ENCODE assay signal across 1 cellular context in genomic region chr1:212558665-212559480, GRCh38.
TF ChIP-seq lines count a peak whose summit lies in the region.

No MANE protein-coding gene starts in this region.

TF ChIP-seq in HepG2, 621 proteins besides CTCF, POLR2A, EP300 and RAD21 (continued from another document and continues in another):
- TF ChIP-seq RBFOX2 (IDR thresholded peaks at IDR 0.05; ENCODE audit: low read depth, low read length) (peak; percentile 76), ZNF441 (CRISPR knock-in tag; IDR thresholded peaks at IDR 0.05; ENCODE audit: borderline replicate concordance) (no peak), GLI4 (CRISPR knock-in tag; IDR thresholded peaks at IDR 0.05; ENCODE audit: borderline replicate concordance) (0 out of 2 replicates have a peak, but pooled peaks have one; percentile 53), ZNF674 (CRISPR knock-in tag; IDR thresholded peaks at IDR 0.05; ENCODE audit: low read depth) (no peak), RFX3 (CRISPR knock-in tag; IDR thresholded peaks at IDR 0.05) (no peak), ZNF687 (CRISPR knock-in tag; IDR thresholded peaks at IDR 0.05) (peak; percentile 91), TSC22D2 (CRISPR knock-in tag; IDR thresholded peaks at IDR 0.05; ENCODE audit: borderline replicate concordance) (no peak), HOXD1 (CRISPR knock-in tag; IDR thresholded peaks at IDR 0.05) (no peak), ZNF619 (CRISPR knock-in tag; IDR thresholded peaks at IDR 0.05) (no peak), ARHGAP35 (CRISPR knock-in tag; IDR thresholded peaks at IDR 0.05; ENCODE audit: borderline replicate concordance) (no peak; the same call in 1 of the 2 replicates), KDM3A (CRISPR knock-in tag; IDR thresholded peaks at IDR 0.05; ENCODE audit: low read depth) (no peak; the same call in 1 of the 2 replicates), PREB (CRISPR knock-in tag; IDR thresholded peaks at IDR 0.05) (no peak), PPARG (CRISPR knock-in tag; conservative IDR thresholded peaks at IDR 0.05) (no peak), ZNF724P (CRISPR knock-in tag; IDR thresholded peaks at IDR 0.05; ENCODE audit: borderline replicate concordance) (no peak), SOX13 (IDR thresholded peaks at IDR 0.05) (no peak), SOX13 (CRISPR knock-in tag; conservative IDR thresholded peaks at IDR 0.05 in 1 of 2, IDR thresholded peaks at IDR 0.05 in 1 of 2) (peak in 1 of 2 experiments; percentile 22; a peak in 1 of 4 replicates), ZNF180 (CRISPR knock-in tag; IDR thresholded peaks at IDR 0.05; ENCODE audit: borderline replicate concordance, low read depth) (no peak), TCF7L2 (IDR thresholded peaks at IDR 0.05; ENCODE audit: low read depth, low read length) (no peak), XRCC5 (optimal IDR thresholded peaks at IDR 0.05; ENCODE audit: low read length) (peak; percentile 31), ZNF557 (CRISPR knock-in tag; IDR thresholded peaks at IDR 0.05) (no peak), ZNF891 (CRISPR knock-in tag; IDR thresholded peaks at IDR 0.05) (0 out of 2 replicates have a peak, but pooled peaks have one; percentile 23), MTF2 (CRISPR knock-in tag; IDR thresholded peaks at IDR 0.05; ENCODE audit: borderline replicate concordance) (peak; percentile 88; the same call in 1 of the 2 replicates), NKX3-1 (CRISPR knock-in tag; IDR thresholded peaks at IDR 0.05) (no peak), ARID5B (CRISPR knock-in tag; IDR thresholded peaks at IDR 0.05) (peak; percentile 45), HHEX (CRISPR knock-in tag; IDR thresholded peaks at IDR 0.05) (no peak), NFKBIZ (CRISPR knock-in tag; IDR thresholded peaks at IDR 0.05) (0 out of 2 replicates have a peak, but pooled peaks have one; percentile 16), ZFP37 (CRISPR knock-in tag; IDR thresholded peaks at IDR 0.05; ENCODE audit: borderline replicate concordance) (no peak), SMAD1 (CRISPR knock-in tag; IDR thresholded peaks at IDR 0.05; ENCODE audit: borderline replicate concordance, low read depth) (no peak), HIVEP1 (CRISPR knock-in tag; IDR thresholded peaks at IDR 0.05) (no peak)
- TF ChIP-seq, protein P1, sequence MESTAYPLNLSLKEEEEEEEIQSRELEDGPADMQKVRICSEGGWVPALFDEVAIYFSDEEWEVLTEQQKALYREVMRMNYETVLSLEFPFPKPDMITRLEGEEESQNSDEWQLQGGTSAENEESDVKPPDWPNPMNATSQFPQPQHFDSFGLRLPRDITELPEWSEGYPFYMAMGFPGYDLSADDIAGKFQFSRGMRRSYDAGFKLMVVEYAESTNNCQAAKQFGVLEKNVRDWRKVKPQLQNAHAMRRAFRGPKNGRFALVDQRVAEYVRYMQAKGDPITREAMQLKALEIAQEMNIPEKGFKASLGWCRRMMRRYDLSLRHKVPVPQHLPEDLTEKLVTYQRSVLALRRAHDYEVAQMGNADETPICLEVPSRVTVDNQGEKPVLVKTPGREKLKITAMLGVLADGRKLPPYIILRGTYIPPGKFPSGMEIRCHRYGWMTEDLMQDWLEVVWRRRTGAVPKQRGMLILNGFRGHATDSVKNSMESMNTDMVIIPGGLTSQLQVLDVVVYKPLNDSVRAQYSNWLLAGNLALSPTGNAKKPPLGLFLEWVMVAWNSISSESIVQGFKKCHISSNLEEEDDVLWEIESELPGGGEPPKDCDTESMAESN (CRISPR knock-in tag; conservative IDR thresholded peaks at IDR 0.05), result no peak
- TF ChIP-seq, protein P2, sequence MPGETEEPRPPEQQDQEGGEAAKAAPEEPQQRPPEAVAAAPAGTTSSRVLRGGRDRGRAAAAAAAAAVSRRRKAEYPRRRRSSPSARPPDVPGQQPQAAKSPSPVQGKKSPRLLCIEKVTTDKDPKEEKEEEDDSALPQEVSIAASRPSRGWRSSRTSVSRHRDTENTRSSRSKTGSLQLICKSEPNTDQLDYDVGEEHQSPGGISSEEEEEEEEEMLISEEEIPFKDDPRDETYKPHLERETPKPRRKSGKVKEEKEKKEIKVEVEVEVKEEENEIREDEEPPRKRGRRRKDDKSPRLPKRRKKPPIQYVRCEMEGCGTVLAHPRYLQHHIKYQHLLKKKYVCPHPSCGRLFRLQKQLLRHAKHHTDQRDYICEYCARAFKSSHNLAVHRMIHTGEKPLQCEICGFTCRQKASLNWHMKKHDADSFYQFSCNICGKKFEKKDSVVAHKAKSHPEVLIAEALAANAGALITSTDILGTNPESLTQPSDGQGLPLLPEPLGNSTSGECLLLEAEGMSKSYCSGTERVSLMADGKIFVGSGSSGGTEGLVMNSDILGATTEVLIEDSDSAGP (CRISPR knock-in tag; IDR thresholded peaks at IDR 0.05; ENCODE audit: borderline replicate concordance), result peak; percentile 99
- TF ChIP-seq, protein P3, sequence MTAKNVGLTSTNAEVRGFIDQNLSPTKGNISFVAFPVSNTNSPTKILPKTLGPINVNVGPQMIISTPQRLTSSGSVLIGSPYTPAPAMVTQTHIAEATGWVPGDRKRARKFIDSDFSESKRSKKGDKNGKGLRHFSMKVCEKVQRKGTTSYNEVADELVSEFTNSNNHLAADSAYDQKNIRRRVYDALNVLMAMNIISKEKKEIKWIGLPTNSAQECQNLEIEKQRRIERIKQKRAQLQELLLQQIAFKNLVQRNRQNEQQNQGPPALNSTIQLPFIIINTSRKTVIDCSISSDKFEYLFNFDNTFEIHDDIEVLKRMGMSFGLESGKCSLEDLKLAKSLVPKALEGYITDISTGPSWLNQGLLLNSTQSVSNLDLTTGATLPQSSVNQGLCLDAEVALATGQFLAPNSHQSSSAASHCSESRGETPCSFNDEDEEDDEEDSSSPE (CRISPR knock-in tag; IDR thresholded peaks at IDR 0.05), result peak; percentile 71; the same call in 1 of the 2 replicates
- TF ChIP-seq, protein P4, sequence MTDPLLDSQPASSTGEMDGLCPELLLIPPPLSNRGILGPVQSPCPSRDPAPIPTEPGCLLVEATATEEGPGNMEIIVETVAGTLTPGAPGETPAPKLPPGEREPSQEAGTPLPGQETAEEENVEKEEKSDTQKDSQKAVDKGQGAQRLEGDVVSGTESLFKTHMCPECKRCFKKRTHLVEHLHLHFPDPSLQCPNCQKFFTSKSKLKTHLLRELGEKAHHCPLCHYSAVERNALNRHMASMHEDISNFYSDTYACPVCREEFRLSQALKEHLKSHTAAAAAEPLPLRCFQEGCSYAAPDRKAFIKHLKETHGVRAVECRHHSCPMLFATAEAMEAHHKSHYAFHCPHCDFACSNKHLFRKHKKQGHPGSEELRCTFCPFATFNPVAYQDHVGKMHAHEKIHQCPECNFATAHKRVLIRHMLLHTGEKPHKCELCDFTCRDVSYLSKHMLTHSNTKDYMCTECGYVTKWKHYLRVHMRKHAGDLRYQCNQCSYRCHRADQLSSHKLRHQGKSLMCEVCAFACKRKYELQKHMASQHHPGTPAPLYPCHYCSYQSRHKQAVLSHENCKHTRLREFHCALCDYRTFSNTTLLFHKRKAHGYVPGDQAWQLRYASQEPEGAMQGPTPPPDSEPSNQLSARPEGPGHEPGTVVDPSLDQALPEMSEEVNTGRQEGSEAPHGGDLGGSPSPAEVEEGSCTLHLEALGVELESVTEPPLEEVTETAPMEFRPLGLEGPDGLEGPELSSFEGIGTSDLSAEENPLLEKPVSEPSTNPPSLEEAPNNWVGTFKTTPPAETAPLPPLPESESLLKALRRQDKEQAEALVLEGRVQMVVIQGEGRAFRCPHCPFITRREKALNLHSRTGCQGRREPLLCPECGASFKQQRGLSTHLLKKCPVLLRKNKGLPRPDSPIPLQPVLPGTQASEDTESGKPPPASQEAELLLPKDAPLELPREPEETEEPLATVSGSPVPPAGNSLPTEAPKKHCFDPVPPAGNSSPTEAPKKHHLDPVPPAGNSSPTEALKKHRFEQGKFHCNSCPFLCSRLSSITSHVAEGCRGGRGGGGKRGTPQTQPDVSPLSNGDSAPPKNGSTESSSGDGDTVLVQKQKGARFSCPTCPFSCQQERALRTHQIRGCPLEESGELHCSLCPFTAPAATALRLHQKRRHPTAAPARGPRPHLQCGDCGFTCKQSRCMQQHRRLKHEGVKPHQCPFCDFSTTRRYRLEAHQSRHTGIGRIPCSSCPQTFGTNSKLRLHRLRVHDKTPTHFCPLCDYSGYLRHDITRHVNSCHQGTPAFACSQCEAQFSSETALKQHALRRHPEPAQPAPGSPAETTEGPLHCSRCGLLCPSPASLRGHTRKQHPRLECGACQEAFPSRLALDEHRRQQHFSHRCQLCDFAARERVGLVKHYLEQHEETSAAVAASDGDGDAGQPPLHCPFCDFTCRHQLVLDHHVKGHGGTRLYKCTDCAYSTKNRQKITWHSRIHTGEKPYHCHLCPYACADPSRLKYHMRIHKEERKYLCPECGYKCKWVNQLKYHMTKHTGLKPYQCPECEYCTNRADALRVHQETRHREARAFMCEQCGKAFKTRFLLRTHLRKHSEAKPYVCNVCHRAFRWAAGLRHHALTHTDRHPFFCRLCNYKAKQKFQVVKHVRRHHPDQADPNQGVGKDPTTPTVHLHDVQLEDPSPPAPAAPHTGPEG (CRISPR knock-in tag; IDR thresholded peaks at IDR 0.05), result 0 out of 2 replicates have a peak, but pooled peaks have one; percentile 37
- TF ChIP-seq, protein P5, sequence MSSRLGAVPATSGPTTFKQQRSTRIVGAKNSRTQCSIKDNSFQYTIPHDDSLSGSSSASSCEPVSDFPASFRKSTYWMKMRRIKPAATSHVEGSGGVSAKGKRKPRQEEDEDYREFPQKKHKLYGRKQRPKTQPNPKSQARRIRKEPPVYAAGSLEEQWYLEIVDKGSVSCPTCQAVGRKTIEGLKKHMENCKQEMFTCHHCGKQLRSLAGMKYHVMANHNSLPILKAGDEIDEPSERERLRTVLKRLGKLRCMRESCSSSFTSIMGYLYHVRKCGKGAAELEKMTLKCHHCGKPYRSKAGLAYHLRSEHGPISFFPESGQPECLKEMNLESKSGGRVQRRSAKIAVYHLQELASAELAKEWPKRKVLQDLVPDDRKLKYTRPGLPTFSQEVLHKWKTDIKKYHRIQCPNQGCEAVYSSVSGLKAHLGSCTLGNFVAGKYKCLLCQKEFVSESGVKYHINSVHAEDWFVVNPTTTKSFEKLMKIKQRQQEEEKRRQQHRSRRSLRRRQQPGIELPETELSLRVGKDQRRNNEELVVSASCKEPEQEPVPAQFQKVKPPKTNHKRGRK (CRISPR knock-in tag; IDR thresholded peaks at IDR 0.05), result no peak
- TF ChIP-seq, protein P6, sequence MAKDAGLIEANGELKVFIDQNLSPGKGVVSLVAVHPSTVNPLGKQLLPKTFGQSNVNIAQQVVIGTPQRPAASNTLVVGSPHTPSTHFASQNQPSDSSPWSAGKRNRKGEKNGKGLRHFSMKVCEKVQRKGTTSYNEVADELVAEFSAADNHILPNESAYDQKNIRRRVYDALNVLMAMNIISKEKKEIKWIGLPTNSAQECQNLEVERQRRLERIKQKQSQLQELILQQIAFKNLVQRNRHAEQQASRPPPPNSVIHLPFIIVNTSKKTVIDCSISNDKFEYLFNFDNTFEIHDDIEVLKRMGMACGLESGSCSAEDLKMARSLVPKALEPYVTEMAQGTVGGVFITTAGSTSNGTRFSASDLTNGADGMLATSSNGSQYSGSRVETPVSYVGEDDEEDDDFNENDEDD (CRISPR knock-in tag; IDR thresholded peaks at IDR 0.05; ENCODE audit: borderline replicate concordance), result peak; percentile 60; the same call in 1 of the 2 replicates
